Comparison of ENCODE assay signal across 14 cellular contexts in the genomic region with DNA sequence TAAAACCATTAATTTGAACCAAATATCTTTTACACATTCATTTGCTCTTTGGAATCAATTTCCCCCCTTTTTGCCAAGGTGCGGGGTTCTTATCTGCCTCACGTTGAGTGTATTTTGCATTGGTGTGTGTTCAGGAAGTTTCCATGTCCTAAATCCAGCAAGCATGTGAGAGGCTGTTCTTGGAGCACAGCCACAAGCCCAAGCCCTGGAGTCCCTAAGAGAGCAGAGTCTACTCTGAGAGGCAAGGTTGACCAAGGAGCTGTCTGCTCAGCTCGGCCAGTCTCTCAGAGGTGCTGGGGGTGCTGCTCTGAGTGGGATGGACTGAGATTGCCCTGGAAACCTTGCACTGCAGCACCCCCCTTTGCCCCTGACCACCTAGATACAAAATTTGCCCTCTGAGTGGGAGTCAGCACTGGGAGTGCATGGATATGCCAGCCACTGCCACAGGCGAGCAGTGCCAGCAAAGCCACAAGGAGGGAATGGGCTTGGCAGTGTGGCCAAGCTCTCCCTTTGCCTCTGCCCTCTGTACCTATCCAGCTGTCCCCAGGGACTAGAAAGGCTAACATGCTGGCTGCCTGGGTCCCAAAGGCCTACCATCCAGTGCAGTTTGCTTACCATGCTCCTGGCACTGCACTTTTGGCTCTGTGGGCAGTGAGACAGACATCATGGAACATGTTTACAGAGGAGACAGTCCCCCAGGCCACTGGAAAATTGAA. TPM values are rescaled to one million over a fixed set of nuclear protein-coding genes. Genes with fewer than 3 reads are reported as not detected.
DNase-seq lines count a peak whose midpoint lies in the region; ATAC-seq, FAIRE-seq and TF ChIP-seq lines count a peak whose summit lies in the region.
"Had no signal": no experiment of that assay in that cellular context is flagged by ENCODE, and none has a peak within 500 bp of the region (broad histone marks: within the 10 kb centered on the region; RNA-seq: fewer than 3 reads in every experiment).

No MANE protein-coding gene starts in this region.

- no peak for FAIRE-seq in GM12891 (lab: Jason Lieb, UNC)

- peak; percentile 17; the same call in 1 of the 2 replicates for TF ChIP-seq POLR2A in GM12891 (IDR thresholded peaks at IDR 0.05; ENCODE audit: low read depth, low read length)
- TF ChIP-seq POLR2A in sigmoid colon (IDR thresholded peaks at IDR 0.05): no peak

- ATAC-seq in activated naive CD8-positive, alpha-beta T cell treated with anti-CD3 and anti-CD28 coated beads, Interleukin-2, amount 10 ng/mL, durations not matched to agents 7 days and 5 days (ENCODE audit: low read depth): no peak
- ATAC-seq in GM21737 (IDR thresholded peaks at IDR 0.05; ENCODE audit: unreplicated experiment): no peak
- ATAC-seq: stimulated activated naive CD8-positive, alpha-beta T cell treated with anti-CD3 and anti-CD28 coated beads, Interleukin-15, amount 100 ng/mL, for 72 hours had no signal

- no peaks in the 10 kb centered on the region for H3K27me3 Mint-ChIP-seq in activated naive CD8-positive, alpha-beta T cell treated with anti-CD3 and anti-CD28 coated beads, Interleukin-2, amount 10 ng/mL, durations not matched to agents 7 days and 5 days
- H3K27me3 Mint-ChIP-seq: CD4-positive, alpha-beta memory T cell; stimulated activated naive CD8-positive, alpha-beta T cell treated with anti-CD3 and anti-CD28 coated beads, Interleukin-15, amount 100 ng/mL, for 72 hours had no signal

- no peak for TF ChIP-seq EP300 in sigmoid colon (IDR thresholded peaks at IDR 0.05)

- POLR2A ChIA-PET in activated naive CD8-positive, alpha-beta T cell treated with anti-CD3 and anti-CD28 coated beads, Interleukin-2, amount 10 ng/mL, durations not matched to agents 7 days and 5 days (lab: Charles Lee): no interaction called here

- peaks cover 1% of the 10 kb centered on the region for H3K4me1 Mint-ChIP-seq in activated naive CD8-positive, alpha-beta T cell treated with anti-CD3 and anti-CD28 coated beads, Interleukin-2, amount 10 ng/mL, durations not matched to agents 7 days and 5 days
- H3K4me1 Mint-ChIP-seq: stimulated activated naive CD8-positive, alpha-beta T cell treated with anti-CD3 and anti-CD28 coated beads, Interleukin-15, amount 100 ng/mL, for 72 hours had no signal

- H3K4me3 Mint-ChIP-seq in activated naive CD8-positive, alpha-beta T cell treated with anti-CD3 and anti-CD28 coated beads, Interleukin-2, amount 10 ng/mL, durations not matched to agents 7 days and 5 days: no peak overlapping the region
- H3K4me3 Mint-ChIP-seq: CD4-positive, alpha-beta memory T cell; stimulated activated naive CD8-positive, alpha-beta T cell treated with anti-CD3 and anti-CD28 coated beads, Interleukin-15, amount 100 ng/mL, for 72 hours had no signal

- H3K36me3 ChIP-seq in sigmoid colon: peaks cover 7 to 46% (median 23%) of the 10 kb centered on the region in 4 donors

- H3K27ac Mint-ChIP-seq in activated naive CD8-positive, alpha-beta T cell treated with anti-CD3 and anti-CD28 coated beads, Interleukin-2, amount 10 ng/mL, durations not matched to agents 7 days and 5 days: peak overlapping the region; percentile 24

- DNase-seq in GM12891 (ENCODE audit: insufficient read length, low spot score) (no peak), iPS-NIHi11 (ENCODE audit: low spot score) (peak; percentile 2), sigmoid colon (peak; percentile 76), CD1c-positive myeloid dendritic cell (ENCODE audit: extremely low spot score) (no peak), amniotic stem cell (lab: John Stamatoyannopoulos, UW) (no peak)
- no peak for DNase-seq in activated naive CD8-positive, alpha-beta T cell treated with anti-CD3 and anti-CD28 coated beads, Interleukin-2, amount 10 ng/mL, durations not matched to agents 7 days and 5 days
- no peak for DNase-seq in activated CD4-positive, CD25-positive, alpha-beta regulatory T cell treated with anti-CD3 and anti-CD28 coated beads, Interleukin-2, amount 50 U/mL, for 72 hours
- DNase-seq: activated T-cell treated with anti-CD3 and anti-CD28 coated beads, Interleukin-2, amount 50 U/mL, for 48 hours; CD4-positive, alpha-beta memory T cell; midbrain; NCI-H774; stimulated activated naive CD8-positive, alpha-beta T cell treated with anti-CD3 and anti-CD28 coated beads, Interleukin-15, amount 100 ng/mL, for 72 hours had no signal

- WGBS in sigmoid colon, 2 donors: 83 to 87% methylated on average over 4 of the region's 4 CpGs

- H3K27me3 ChIP-seq in sigmoid colon: no peaks in the 10 kb centered on the region
- H3K27me3 ChIP-seq: SJSA1 had no signal

- intact Hi-C loops in sigmoid colon (cut with DNase I): no loop called here

- H3K4me3 ChIP-seq in sigmoid colon: no peak overlapping the region
- H3K4me3 ChIP-seq: SJSA1 had no signal

- H3K27ac ChIP-seq in sigmoid colon: peak overlapping the region in 2 of 4 donors; percentile 17 to 31
- H3K27ac ChIP-seq: SJSA1 had no signal

- TF ChIP-seq CTCF in sigmoid colon (IDR thresholded peaks at IDR 0.05): no peak

- peaks cover 0 to 14% (median 9%) of the 10 kb centered on the region in 4 donors for H3K4me1 ChIP-seq in sigmoid colon
- H3K4me1 ChIP-seq: SJSA1 had no signal

- H3K9me3 ChIP-seq in sigmoid colon: no peaks in the 10 kb centered on the region
- H3K9me3 ChIP-seq: SJSA1 had no signal

- H3K36me3 Mint-ChIP-seq in activated naive CD8-positive, alpha-beta T cell treated with anti-CD3 and anti-CD28 coated beads, Interleukin-2, amount 10 ng/mL, durations not matched to agents 7 days and 5 days: peaks cover 18% of the 10 kb centered on the region

- H3K9me3 Mint-ChIP-seq in activated naive CD8-positive, alpha-beta T cell treated with anti-CD3 and anti-CD28 coated beads, Interleukin-2, amount 10 ng/mL, durations not matched to agents 7 days and 5 days: no peaks in the 10 kb centered on the region
- H3K9me3 Mint-ChIP-seq: stimulated activated naive CD8-positive, alpha-beta T cell treated with anti-CD3 and anti-CD28 coated beads, Interleukin-15, amount 100 ng/mL, for 72 hours had no signal

TF ChIP-seq in GM12891, 5 proteins besides CTCF, POLR2A, EP300 and RAD21:
- TF ChIP-seq SPI1 (IDR thresholded peaks at IDR 0.05; ENCODE audit: low read depth, low read length) (no peak), POU2F2 (IDR thresholded peaks at IDR 0.05; ENCODE audit: low read depth, low read length) (no peak), PAX5 (IDR thresholded peaks at IDR 0.05; ENCODE audit: insufficient read depth, low read length, severe bottlenecking) (no peak), POLR2AphosphoS5 (IDR thresholded peaks at IDR 0.05; ENCODE audit: low read depth, low read length) (no peak; the same call in 1 of the 2 replicates), TAF1 (IDR thresholded peaks at IDR 0.05; ENCODE audit: low read depth, low read length) (no peak)

RNA-seq across cellular contexts. Expression of a gene that starts 20.5 kb away (rescaled TPM):
- 12.4 TPM for polyA plus RNA-seq in GM12891 (2012; ENCODE audit: low read depth, missing spikeins)
- total RNA-seq in activated naive CD8-positive, alpha-beta T cell treated with anti-CD3 and anti-CD28 coated beads, Interleukin-2, amount 10 ng/mL, durations not matched to agents 7 days and 5 days: 10 to 100 TPM; 37.0 to 37.7 TPM
- total RNA-seq in sigmoid colon: 10 to 100 TPM; 17.4 to 32.4 (median 20.1) TPM
- 10 to 100 TPM in 1 of 3 donors, 1 to 10 TPM in 2; 6.0 to 16.1 (median 6.9) TPM for polyA plus RNA-seq in sigmoid colon

RNA-seq across cellular contexts. Expression of a gene that starts 47.1 kb away (rescaled TPM):
- 52.9 TPM for polyA plus RNA-seq in GM12891 (2012; ENCODE audit: low read depth, missing spikeins)
- total RNA-seq in activated naive CD8-positive, alpha-beta T cell treated with anti-CD3 and anti-CD28 coated beads, Interleukin-2, amount 10 ng/mL, durations not matched to agents 7 days and 5 days: 100 to 1,000 TPM; 103 to 109 TPM
- total RNA-seq in sigmoid colon: 10 to 100 TPM; 28.5 to 51.0 (median 40.4) TPM
- polyA plus RNA-seq in sigmoid colon: 10 to 100 TPM; 19.8 to 39.4 (median 31.2) TPM

Comparison
In these comparisons a context has a peak if more than half of its experiments do, and no peak if none do; other contexts are left out.
1. DNase-seq: peak in iPS-NIHi11 (single experiment) and sigmoid colon (single experiment); none in GM12891 (single experiment), activated naive CD8-positive, alpha-beta T cell treated with anti-CD3 and anti-CD28 coated beads, Interleukin-2, amount 10 ng/mL, durations not matched to agents 7 days and 5 days (single experiment), activated CD4-positive, CD25-positive, alpha-beta regulatory T cell treated with anti-CD3 and anti-CD28 coated beads, Interleukin-2, amount 50 U/mL, for 72 hours (single experiment), CD1c-positive myeloid dendritic cell (single experiment) and amniotic stem cell (single experiment).